29 cellular contexts compared by ENCODE assay signal in the genomic region with DNA sequence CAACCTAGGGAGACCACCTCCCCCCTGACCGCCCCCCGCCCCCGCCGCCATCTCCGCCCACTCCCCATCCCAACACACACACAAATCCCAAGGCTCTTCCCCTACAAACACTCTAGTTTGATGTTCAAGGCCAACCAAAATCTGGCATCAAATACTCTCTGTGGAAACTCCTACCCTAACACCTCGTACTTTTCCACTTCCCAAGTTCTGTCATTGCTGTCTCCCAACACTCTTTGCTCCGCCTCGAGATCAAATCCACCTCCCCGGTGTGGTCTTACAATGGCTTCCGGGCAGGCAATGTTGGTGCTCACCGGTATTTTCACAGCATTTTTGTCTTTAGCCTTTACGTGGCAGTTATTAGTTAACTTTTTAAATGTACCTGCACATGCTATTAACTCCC.
"Had no signal": no experiment of that assay in that cellular context is flagged by ENCODE, and none has a peak within 500 bp of the region (broad histone marks: within the 10 kb centered on the region; RNA-seq: fewer than 3 reads in every experiment).

No MANE protein-coding gene starts in this region.

- DNase-seq: activated CD4-positive, alpha-beta memory T cell treated with anti-CD3 and anti-CD28 coated beads, Interleukin-2, amount 10 ng/mL, durations not matched to agents 7 days and 5 days; activated CD4-positive, alpha-beta T cell treated with anti-CD3 and anti-CD28 coated beads for 1 hour; activated CD4-positive, alpha-beta T cell treated with anti-CD3 and anti-CD28 coated beads for 4 hours; activated CD4-positive, alpha-beta T cell treated with anti-CD3 and anti-CD28 coated beads, Interleukin-2, amount 10 ng/mL, durations not matched to agents 7 days and 5 days; activated CD4-positive, alpha-beta T cell treated with anti-CD3 and anti-CD28 coated beads, Interleukin-2, amount 50 U/mL, for 4 hours; activated CD8-positive, alpha-beta memory T cell treated with anti-CD3 and anti-CD28 coated beads, Interleukin-2, amount 50 U/mL, for 48 hours; activated gamma-delta T cell; activated naive CD4-positive, alpha-beta T cell; activated naive CD4-positive, alpha-beta T cell treated with anti-CD3 and anti-CD28 coated beads, Interleukin-2, amount 10 ng/mL, durations not matched to agents 7 days and 5 days; activated naive CD8-positive, alpha-beta T cell treated with anti-CD3 and anti-CD28 coated beads, Interleukin-2, amount 10 ng/mL, durations not matched to agents 7 days and 5 days; activated T-cell treated with anti-CD3 and anti-CD28 coated beads for 4 hours; activated T-cell treated with anti-CD3 and anti-CD28 coated beads, Interleukin-2, amount 50 U/mL, for 24 hours; activated T-cell treated with anti-CD3 and anti-CD28 coated beads, Interleukin-2, amount 50 U/mL, for 72 hours; amniotic stem cell; anterior cingulate cortex; brain microvascular endothelial cell; cortex of kidney; dermis blood vessel endothelial cell; effector CD8-positive, alpha-beta T cell; esophagus squamous epithelium; foreskin melanocyte; heart right ventricle; T-helper 2 cell had no signal

- H3K4me3 Mint-ChIP-seq: activated CD4-positive, alpha-beta memory T cell treated with anti-CD3 and anti-CD28 coated beads, Interleukin-2, amount 10 ng/mL, durations not matched to agents 7 days and 5 days; activated CD4-positive, alpha-beta T cell treated with anti-CD3 and anti-CD28 coated beads, Interleukin-2, amount 10 ng/mL, durations not matched to agents 7 days and 5 days; activated naive CD4-positive, alpha-beta T cell treated with anti-CD3 and anti-CD28 coated beads, Interleukin-2, amount 10 ng/mL, durations not matched to agents 7 days and 5 days; activated naive CD8-positive, alpha-beta T cell treated with anti-CD3 and anti-CD28 coated beads, Interleukin-2, amount 10 ng/mL, durations not matched to agents 7 days and 5 days; activated T-cell treated with anti-CD3 and anti-CD28 coated beads, Interleukin-2, amount 50 U/mL, for 24 hours; activated T-cell treated with anti-CD3 and anti-CD28 coated beads, Interleukin-2, amount 50 U/mL, for 72 hours; central memory CD8-positive, alpha-beta T cell; WTC11 had no signal

- H3K27ac ChIP-seq: brain microvascular endothelial cell, epithelial cell of prostate, esophagus squamous epithelium, gastroesophageal sphincter, heart right ventricle, VCaP had no signal

- H3K9me3 Mint-ChIP-seq: activated CD4-positive, alpha-beta memory T cell treated with anti-CD3 and anti-CD28 coated beads, Interleukin-2, amount 10 ng/mL, durations not matched to agents 7 days and 5 days; activated CD4-positive, alpha-beta T cell treated with anti-CD3 and anti-CD28 coated beads, Interleukin-2, amount 10 ng/mL, durations not matched to agents 7 days and 5 days; activated naive CD4-positive, alpha-beta T cell treated with anti-CD3 and anti-CD28 coated beads, Interleukin-2, amount 10 ng/mL, durations not matched to agents 7 days and 5 days; activated naive CD4-positive, alpha-beta T cell treated with anti-CD3 and anti-CD28 coated beads, Interleukin-2, amount 50 U/mL, for 72 hours; activated naive CD8-positive, alpha-beta T cell treated with anti-CD3 and anti-CD28 coated beads, Interleukin-2, amount 10 ng/mL, durations not matched to agents 7 days and 5 days; activated T-cell treated with anti-CD3 and anti-CD28 coated beads, Interleukin-2, amount 50 U/mL, for 24 hours; activated T-cell treated with anti-CD3 and anti-CD28 coated beads, Interleukin-2, amount 50 U/mL, for 72 hours; central memory CD8-positive, alpha-beta T cell; WTC11 had no signal

- H3K36me3 ChIP-seq: brain microvascular endothelial cell, esophagus squamous epithelium, gastroesophageal sphincter, heart right ventricle had no signal

- H3K4me3 ChIP-seq: esophagus squamous epithelium, gastroesophageal sphincter, heart right ventricle had no signal

- H3K27me3 Mint-ChIP-seq: activated T-cell treated with anti-CD3 and anti-CD28 coated beads, Interleukin-2, amount 50 U/mL, for 24 hours; central memory CD8-positive, alpha-beta T cell had no signal

- H3K27ac Mint-ChIP-seq: activated CD4-positive, alpha-beta memory T cell treated with anti-CD3 and anti-CD28 coated beads, Interleukin-2, amount 10 ng/mL, durations not matched to agents 7 days and 5 days; activated CD4-positive, alpha-beta T cell treated with anti-CD3 and anti-CD28 coated beads, Interleukin-2, amount 10 ng/mL, durations not matched to agents 7 days and 5 days; activated naive CD4-positive, alpha-beta T cell treated with anti-CD3 and anti-CD28 coated beads, Interleukin-2, amount 10 ng/mL, durations not matched to agents 7 days and 5 days; activated naive CD4-positive, alpha-beta T cell treated with anti-CD3 and anti-CD28 coated beads, Interleukin-2, amount 50 U/mL, for 72 hours; activated naive CD8-positive, alpha-beta T cell treated with anti-CD3 and anti-CD28 coated beads, Interleukin-2, amount 10 ng/mL, durations not matched to agents 7 days and 5 days; activated T-cell treated with anti-CD3 and anti-CD28 coated beads, Interleukin-2, amount 50 U/mL, for 24 hours; activated T-cell treated with anti-CD3 and anti-CD28 coated beads, Interleukin-2, amount 50 U/mL, for 72 hours; WTC11 had no signal

- H3K9me3 ChIP-seq: esophagus squamous epithelium, gastroesophageal sphincter, heart right ventricle had no signal

- H3K36me3 Mint-ChIP-seq: activated naive CD4-positive, alpha-beta T cell treated with anti-CD3 and anti-CD28 coated beads, Interleukin-2, amount 10 ng/mL, durations not matched to agents 7 days and 5 days; WTC11 had no signal

- H3K27me3 ChIP-seq: brain microvascular endothelial cell, esophagus squamous epithelium, gastroesophageal sphincter, heart right ventricle had no signal
